ENCODE assay signal across 14 cellular contexts in genomic region chr11:67716226-67716625, GRCh38. TPM values are rescaled to one million over a fixed set of nuclear protein-coding genes. Genes with fewer than 3 reads are reported as not detected.
A peak's percentile ranks its signal among the peaks of the same experiment; 100 is the strongest.
DNase-seq lines count a peak whose midpoint lies in the region; ATAC-seq and TF ChIP-seq lines count a peak whose summit lies in the region.
"Not testable (repeated sequence)": the region's sequence is repeated elsewhere in the genome, so short reads cannot be mapped to it uniquely, and the experiment has no call there.
"Had no signal": no experiment of that assay in that cellular context is flagged by ENCODE, and none has a peak within 500 bp of the region (broad histone marks: within the 10 kb centered on the region; RNA-seq: fewer than 3 reads in every experiment).

No MANE protein-coding gene starts in this region.

- not testable (repeated sequence) for H3K79me2 ChIP-seq in OCI-LY1 (ENCODE audit: insufficient read depth, low read length); SU-DHL-6 (ENCODE audit: insufficient read depth, low read length)

- not testable (repeated sequence) for H4K20me1 ChIP-seq in OCI-LY1 (ENCODE audit: insufficient read depth, low read length); SU-DHL-6 (ENCODE audit: low read depth, low read length)

- not testable (repeated sequence) for H3K9me3 Mint-ChIP-seq in Caco-2 (ENCODE audit: unreplicated experiment); endodermal cell; naive B cell

- not testable (repeated sequence) for H3K4me3 ChIP-seq in Caco-2 (ENCODE audit: low read depth, low read length); SU-DHL-6 (ENCODE audit: insufficient read depth, low read length, poor library complexity, severe bottlenecking); endodermal cell (ENCODE audit: low read length)
- H3K4me3 ChIP-seq in OCI-LY1 (ENCODE audit: low read depth, low read length, poor library complexity, severe bottlenecking) = peak overlapping the region; percentile 38

- not testable (repeated sequence) for H3F3A ChIP-seq in OCI-LY1 (ENCODE audit: insufficient read depth, low read length); SU-DHL-6 (ENCODE audit: insufficient read depth)

- H3K4me2 ChIP-seq in OCI-LY1 (ENCODE audit: low read length) = peak overlapping the region; percentile 61; the same call in 1 of the 2 replicates
- H3K4me2 ChIP-seq in SU-DHL-6 (ENCODE audit: low read depth, low read length, poor library complexity, severe bottlenecking) = peak overlapping the region; percentile 22

- H3K9ac ChIP-seq in OCI-LY1 (ENCODE audit: low read length); SU-DHL-6 (ENCODE audit: low read length); endodermal cell (ENCODE audit: extremely low read depth, low read length, poor library complexity, severe bottlenecking): not testable (repeated sequence)

- H3K4me1 Mint-ChIP-seq in Caco-2 (ENCODE audit: low read depth, unreplicated experiment) = not testable (repeated sequence)
- H3K4me1 Mint-ChIP-seq in endodermal cell = peaks cover 15% of the 10 kb centered on the region
- H3K4me1 Mint-ChIP-seq in naive B cell = peaks cover 10 to 33% (median 28%) of the 10 kb centered on the region in 3 donors

- POLR2A ChIA-PET in Caco-2 (lab: Charles Lee) = not testable (repeated sequence)

- 81% methylated on average over 7 of the region's 7 CpGs; no CpG with 5 or more reads in 1 of the 2 experiments for WGBS in endodermal cell (ENCODE audit: insufficient coverage in 1 of 2, insufficient read length in 1 of 2), 2 experiments

- intact Hi-C loops in Caco-2 (cut with micrococcal nuclease; ENCODE audit: unreplicated experiment) = not testable (repeated sequence)

- not testable (repeated sequence) for TF ChIP-seq CTCF in Caco-2 (IDR thresholded peaks at IDR 0.05; ENCODE audit: insufficient read depth in 1 of 2, low read depth in 1 of 2, low read length in 1 of 2, severe bottlenecking in 1 of 2, unreplicated experiment in 1 of 2); OCI-LY1 (IDR thresholded peaks at IDR 0.05; ENCODE audit: low read length); SU-DHL-6 (IDR thresholded peaks at IDR 0.05; ENCODE audit: insufficient read depth, low read length, poor library complexity, severe bottlenecking); endodermal cell (conservative IDR thresholded peaks at IDR 0.05)

- not testable (repeated sequence) for H3K27me3 ChIP-seq in Caco-2 (replicated peaks; ENCODE audit: control insufficient read depth, insufficient read depth, low read length); OCI-LY1 (ENCODE audit: insufficient read depth, low read length); SU-DHL-6 (ENCODE audit: low read length); endodermal cell (ENCODE audit: control insufficient read depth, insufficient read depth, low read length, poor library complexity, severe bottlenecking)

- not testable (repeated sequence) for H3K27me3 Mint-ChIP-seq in Caco-2 (ENCODE audit: insufficient read depth, unreplicated experiment)
- H3K27me3 Mint-ChIP-seq in endodermal cell (ENCODE audit: insufficient read depth) (peaks cover 16% of the 10 kb centered on the region), naive B cell (peaks cover 0 to 18% (median 12%) of the 10 kb centered on the region in 3 donors)

- not testable (repeated sequence) for H3K4me3 Mint-ChIP-seq in Caco-2 (ENCODE audit: unreplicated experiment); endodermal cell
- peak overlapping the region in 5 of 8 donors; percentile 75 to 92 (median 88) for H3K4me3 Mint-ChIP-seq in naive B cell

- H3K36me3 Mint-ChIP-seq in Caco-2 (ENCODE audit: insufficient read depth, unreplicated experiment) = peaks cover 11% of the 10 kb centered on the region
- not testable (repeated sequence) for H3K36me3 Mint-ChIP-seq in endodermal cell (ENCODE audit: low read depth); naive B cell

- not testable (repeated sequence) for H3K9me2 ChIP-seq in OCI-LY1 (ENCODE audit: low read depth, low read length); SU-DHL-6 (replicated peaks; ENCODE audit: insufficient read depth, low read length)

- DNase-seq in Caco-2 = not testable (repeated sequence)
- peak; percentile 22 for DNase-seq in endodermal cell
- peak; percentile 59 for DNase-seq in naive B cell

- H3K4me1 ChIP-seq in Caco-2; endodermal cell (ENCODE audit: control insufficient read depth, insufficient read depth, low read length): not testable (repeated sequence)
- H3K4me1 ChIP-seq in OCI-LY1 (ENCODE audit: insufficient read depth, low read length, severe bottlenecking) = peaks cover 19% of the 10 kb centered on the region

- peak in 1 of 2 donors; percentile 48 for ATAC-seq in naive B cell (ENCODE audit: low read depth in 2 of 2)

- CTCF ChIA-PET in Caco-2 (lab: Charles Lee) = not testable (repeated sequence)

- H3K27ac ChIP-seq in OCI-LY1 (ENCODE audit: low read depth, low read length, poor library complexity, severe bottlenecking); SU-DHL-6 (ENCODE audit: low read depth, low read length); endodermal cell (ENCODE audit: low read depth, low read length): not testable (repeated sequence)

- H3K27ac Mint-ChIP-seq in Caco-2 (ENCODE audit: unreplicated experiment) (peak overlapping the region; percentile 6), naive B cell (peak overlapping the region in 5 of 6 donors; percentile 77 to 98 (median 88))
- H3K27ac Mint-ChIP-seq in endodermal cell = not testable (repeated sequence)

- H3K9me3 ChIP-seq in Caco-2; OCI-LY1 (ENCODE audit: low read length); SU-DHL-6 (ENCODE audit: insufficient read depth, low read length); endodermal cell (ENCODE audit: control insufficient read depth, low read length): not testable (repeated sequence)

- not testable (repeated sequence) for H3K36me3 ChIP-seq in Caco-2 (ENCODE audit: control insufficient read depth, insufficient read depth, low read length); OCI-LY1 (ENCODE audit: insufficient read depth, low read length); SU-DHL-6 (ENCODE audit: low read length); endodermal cell (ENCODE audit: control insufficient read depth, insufficient read depth, low read length)

- H2AFZ ChIP-seq in OCI-LY1 (ENCODE audit: low read length); SU-DHL-6 (ENCODE audit: low read depth, low read length, severe bottlenecking): not testable (repeated sequence)

- BruUV-seq in Caco-2 (replicated peaks; lab: Mats Ljungman, UMichigan) = not testable (repeated sequence)

RNA-seq across cellular contexts. Expression of gene ALDH3B2, which starts 41.8 kb away (rescaled TPM):
- total RNA-seq in Caco-2 (2022) (0.26 and 0.54 TPM in 2 replicates), endodermal cell (not detected)
- not detected for polyA plus RNA-seq in endodermal cell (2013, experiment 1 of 2)
- polyA plus RNA-seq in endodermal cell (2013, experiment 2 of 2) = not detected
- polyA plus RNA-seq in naive B cell (ENCODE audit: low read depth in 6 of 6) = 1 to 10 TPM in 2 of 6 donors, under 1 TPM in 1, not detected in 3; 0.30 to 2.4 (median 1.1) TPM
- total RNA-seq: A172; A673; CD4-positive, alpha-beta T cell; CD8-positive, alpha-beta memory T cell; GM23248; H1; H7 had no signal
- polyA plus RNA-seq: BJ; CD14-positive monocyte; CD8-positive, alpha-beta memory T cell; GM23248; H1 had no signal
